In genomic region chr22:39959640-39960447, GRCh38 we compare ENCODE assay signal across 8 cellular contexts. TPM values are rescaled to one million over a fixed set of nuclear protein-coding genes. Genes with fewer than 3 reads are reported as not detected.
DNase-seq lines count a peak whose midpoint lies in the region; ATAC-seq and TF ChIP-seq lines count a peak whose summit lies in the region.

Gene TMA7B (plus strand): TSS chr22:39960397. CDS start chr22:39964375, 3,978 bp downstream.

- TF ChIP-seq CTCF in HL-60 (IDR thresholded peaks at IDR 0.05; ENCODE audit: insufficient read depth, low read length) (no peak), colonic mucosa (IDR thresholded peaks at IDR 0.05) (no peak)

- ATAC-seq in activated CD4-positive, alpha-beta T cell treated with anti-CD3 and anti-CD28 coated beads for 36 hours: peak; percentile 52
- ATAC-seq in GM18858 (IDR thresholded peaks at IDR 0.05; ENCODE audit: unreplicated experiment): no peak

- H3K79me2 ChIP-seq in ACC112 (ENCODE audit: control insufficient read depth, insufficient read depth, low read length, unreplicated experiment): no peaks in the 10 kb centered on the region

- POLR2A ChIA-PET in activated CD4-positive, alpha-beta T cell treated with anti-CD3 and anti-CD28 coated beads for 36 hours (lab: Charles Lee): no interaction called here

- no peak within 1 kb of the TSS for H3K4me3 ChIP-seq in ACC112 (ENCODE audit: low read depth, low read length)
- H3K4me3 ChIP-seq in HL-60 (replicated peaks; ENCODE audit: insufficient read depth, low read length): no peak within 1 kb of the TSS
- no peak within 1 kb of the TSS for H3K4me3 ChIP-seq in colonic mucosa

- H3K4me3 Mint-ChIP-seq in activated CD4-positive, alpha-beta T cell treated with anti-CD3 and anti-CD28 coated beads for 36 hours: peak within 1 kb of the TSS; percentile 27

- CTCF ChIA-PET in activated CD4-positive, alpha-beta T cell treated with anti-CD3 and anti-CD28 coated beads for 36 hours (lab: Charles Lee): interaction anchor here (0.5 to 0.9 kb wide), 4 partner anchors 17 to 53 kb away, joined by 3 read pairs; no protein-coding TSS in a partner anchor

- H3K9me3 ChIP-seq in colonic mucosa: no peaks in the 10 kb centered on the region

- no peaks in the 10 kb centered on the region for H3K27me3 Mint-ChIP-seq in activated CD4-positive, alpha-beta T cell treated with anti-CD3 and anti-CD28 coated beads for 36 hours

- no peak within 1 kb of the TSS for H3K9ac ChIP-seq in colonic mucosa (ENCODE audit: low read depth in 2 of 2, low read length in 2 of 2)

- intact Hi-C loops in activated CD4-positive, alpha-beta T cell treated with anti-CD3 and anti-CD28 coated beads for 36 hours (cut with DNase I, micrococcal nuclease): loop anchor here (2.0 kb wide), 2 partner anchors 51 to 59 kb away; partner anchors contain the start of gene GRAP2 (in 1 of the 2)
- intact Hi-C loops in colonic mucosa (cut with DNase I): no loop called here

- peaks cover 72% of the 10 kb centered on the region for H3K4me1 Mint-ChIP-seq in activated CD4-positive, alpha-beta T cell treated with anti-CD3 and anti-CD28 coated beads for 36 hours

- H3K27ac ChIP-seq in ACC112 (ENCODE audit: low read depth, low read length) (peak within 1 kb of the TSS; percentile 80), HL-60 (replicated peaks) (peak within 1 kb of the TSS; percentile 54), colonic mucosa (no peak within 1 kb of the TSS)

- no peaks in the 10 kb centered on the region for H3K9me3 Mint-ChIP-seq in activated CD4-positive, alpha-beta T cell treated with anti-CD3 and anti-CD28 coated beads for 36 hours (ENCODE audit: low read depth)

- H2AFZ ChIP-seq in ACC112 (ENCODE audit: low read length, unreplicated experiment): no peak within 1 kb of the TSS

- DNase-seq in HL-60 (ENCODE audit: low read depth in 1 of 2, low spot score in 1 of 2) (peak; percentile 43 to 51), fibroblast of peridontal ligament (ENCODE audit: extremely low read depth) (peak; percentile 6), pulmonary artery endothelial cell (ENCODE audit: low read depth, low spot score) (peak; percentile 33), colonic mucosa (no peak), NCI-H2196 treated with DMSO at 0.1 percent for 48 hours (lab: John Stamatoyannopoulos, UW; ENCODE audit: unreplicated experiment) (no peak)
- peak; percentile 66 for DNase-seq in activated CD4-positive, alpha-beta T cell treated with anti-CD3 and anti-CD28 coated beads for 36 hours

- H3K36me3 Mint-ChIP-seq in activated CD4-positive, alpha-beta T cell treated with anti-CD3 and anti-CD28 coated beads for 36 hours (ENCODE audit: low read depth): peaks cover 66% of the 10 kb centered on the region

- H3K4me1 ChIP-seq in ACC112 (ENCODE audit: control insufficient read depth, insufficient read depth, low read length, unreplicated experiment): peaks cover 14% of the 10 kb centered on the region
- no peaks in the 10 kb centered on the region for H3K4me1 ChIP-seq in colonic mucosa

- H3K36me3 ChIP-seq in ACC112 (ENCODE audit: insufficient read depth, low read length) (no peaks in the 10 kb centered on the region), colonic mucosa (no peaks in the 10 kb centered on the region)

- H3K27me3 ChIP-seq in ACC112 (ENCODE audit: insufficient read depth, low read length) (no peaks in the 10 kb centered on the region), HL-60 (ENCODE audit: insufficient read depth, poor library complexity, severe bottlenecking) (no peaks in the 10 kb centered on the region), colonic mucosa (no peaks in the 10 kb centered on the region)

- peak within 1 kb of the TSS; percentile 78 for H3K27ac Mint-ChIP-seq in activated CD4-positive, alpha-beta T cell treated with anti-CD3 and anti-CD28 coated beads for 36 hours

RNA-seq across cellular contexts. Expression of gene TMA7B, which starts in this region (rescaled TPM):
- total RNA-seq in activated CD4-positive, alpha-beta T cell treated with anti-CD3 and anti-CD28 coated beads for 36 hours: 1 to 10 TPM in 1 of 2 experiments, under 1 TPM in 1; 0.96 to 1.1 TPM
- not detected in 2 replicates for total RNA-seq in pulmonary artery endothelial cell
- under 1 TPM in 1 of 2 donors, not detected in 1; 0.20 TPM for total RNA-seq in colonic mucosa

Comparison
In these comparisons a context has a peak if more than half of its experiments do, and no peak if none do; other contexts are left out.
1. Peak in DNase-seq in pulmonary artery endothelial cell; RNA of the gene not detected or under 1 TPM.
2. DNase-seq: peak in HL-60 (2 of 2), activated CD4-positive, alpha-beta T cell treated with anti-CD3 and anti-CD28 coated beads for 36 hours (single experiment) and fibroblast of peridontal ligament (single experiment); none in colonic mucosa (single experiment) and NCI-H2196 treated with DMSO at 0.1 percent for 48 hours (single experiment).